1 cellular context compared by ENCODE assay signal in genomic region chr3:140941090-140941433, GRCh38.
TF ChIP-seq lines count a peak whose summit lies in the region.

No MANE protein-coding gene starts in this region.

TF ChIP-seq in A549, 52 proteins besides CTCF, POLR2A, EP300 and RAD21 (continued from another document):
- TF ChIP-seq HMGXB4 (CRISPR knock-in tag; IDR thresholded peaks at IDR 0.05; ENCODE audit: borderline replicate concordance): no peak
